In the genomic region with DNA sequence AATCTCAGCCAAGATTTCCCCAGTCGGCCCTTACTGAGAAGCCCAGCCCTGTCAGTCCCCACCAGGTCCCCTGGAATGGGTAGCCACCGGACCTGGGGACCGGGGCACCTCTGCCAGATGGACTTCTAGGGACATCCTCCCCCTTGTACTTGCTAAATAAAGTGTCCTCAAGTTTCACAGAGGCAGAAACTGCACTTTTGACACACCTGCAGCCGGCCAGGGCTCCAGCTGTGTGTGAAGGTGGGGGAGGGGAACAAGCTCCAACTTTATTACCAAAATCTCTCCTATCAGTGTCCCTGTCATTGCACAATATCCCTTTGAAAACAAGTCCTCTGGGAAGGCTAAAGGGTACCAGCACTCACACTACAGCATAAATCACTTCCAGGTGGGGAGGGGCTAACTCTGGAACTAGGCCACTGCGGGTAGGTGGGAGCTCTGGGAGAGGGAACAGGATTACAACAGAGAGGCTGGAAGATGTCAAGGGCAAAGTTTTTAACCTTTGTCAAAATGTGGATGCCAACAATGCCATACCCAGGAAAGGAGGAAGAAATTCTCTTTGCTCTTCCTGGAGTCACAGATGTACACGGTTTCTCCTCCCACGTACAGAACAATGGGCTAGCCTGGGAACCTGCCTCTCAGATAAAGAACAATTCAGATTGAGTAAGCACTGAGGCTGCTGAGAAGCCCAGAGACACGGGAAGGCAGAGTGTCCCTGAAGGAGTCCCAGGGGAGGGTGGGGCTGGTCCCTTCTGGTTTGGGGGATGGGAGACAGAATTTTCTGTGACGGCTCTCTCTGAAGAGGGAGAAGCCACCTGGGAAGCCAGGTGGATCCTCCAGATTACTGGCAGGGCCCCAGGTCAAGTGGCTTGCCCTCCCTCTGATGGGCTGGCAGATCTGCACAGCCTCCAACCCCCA, we compare ENCODE assay signal across 1 cellular context.
TF ChIP-seq lines count a peak whose summit lies in the region.

No MANE protein-coding gene starts in this region.

TF ChIP-seq in HepG2, 621 proteins besides CTCF, POLR2A, EP300 and RAD21 (continued from another document and continues in another):
- TF ChIP-seq, protein P1, sequence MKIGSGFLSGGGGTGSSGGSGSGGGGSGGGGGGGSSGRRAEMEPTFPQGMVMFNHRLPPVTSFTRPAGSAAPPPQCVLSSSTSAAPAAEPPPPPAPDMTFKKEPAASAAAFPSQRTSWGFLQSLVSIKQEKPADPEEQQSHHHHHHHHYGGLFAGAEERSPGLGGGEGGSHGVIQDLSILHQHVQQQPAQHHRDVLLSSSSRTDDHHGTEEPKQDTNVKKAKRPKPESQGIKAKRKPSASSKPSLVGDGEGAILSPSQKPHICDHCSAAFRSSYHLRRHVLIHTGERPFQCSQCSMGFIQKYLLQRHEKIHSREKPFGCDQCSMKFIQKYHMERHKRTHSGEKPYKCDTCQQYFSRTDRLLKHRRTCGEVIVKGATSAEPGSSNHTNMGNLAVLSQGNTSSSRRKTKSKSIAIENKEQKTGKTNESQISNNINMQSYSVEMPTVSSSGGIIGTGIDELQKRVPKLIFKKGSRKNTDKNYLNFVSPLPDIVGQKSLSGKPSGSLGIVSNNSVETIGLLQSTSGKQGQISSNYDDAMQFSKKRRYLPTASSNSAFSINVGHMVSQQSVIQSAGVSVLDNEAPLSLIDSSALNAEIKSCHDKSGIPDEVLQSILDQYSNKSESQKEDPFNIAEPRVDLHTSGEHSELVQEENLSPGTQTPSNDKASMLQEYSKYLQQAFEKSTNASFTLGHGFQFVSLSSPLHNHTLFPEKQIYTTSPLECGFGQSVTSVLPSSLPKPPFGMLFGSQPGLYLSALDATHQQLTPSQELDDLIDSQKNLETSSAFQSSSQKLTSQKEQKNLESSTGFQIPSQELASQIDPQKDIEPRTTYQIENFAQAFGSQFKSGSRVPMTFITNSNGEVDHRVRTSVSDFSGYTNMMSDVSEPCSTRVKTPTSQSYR (CRISPR knock-in tag; IDR thresholded peaks at IDR 0.05; ENCODE audit: borderline replicate concordance), result peak; percentile 98
- TF ChIP-seq TRIM24 (CRISPR knock-in tag; IDR thresholded peaks at IDR 0.05), result peak; percentile 68
- TF ChIP-seq PHF8 (CRISPR knock-in tag; IDR thresholded peaks at IDR 0.05), result peak; percentile 17; the same call in 1 of the 2 replicates
- peak; percentile 40 for TF ChIP-seq ASH2L (IDR thresholded peaks at IDR 0.05; ENCODE audit: insufficient read length, low read depth, low read length)
- TF ChIP-seq, protein P2, sequence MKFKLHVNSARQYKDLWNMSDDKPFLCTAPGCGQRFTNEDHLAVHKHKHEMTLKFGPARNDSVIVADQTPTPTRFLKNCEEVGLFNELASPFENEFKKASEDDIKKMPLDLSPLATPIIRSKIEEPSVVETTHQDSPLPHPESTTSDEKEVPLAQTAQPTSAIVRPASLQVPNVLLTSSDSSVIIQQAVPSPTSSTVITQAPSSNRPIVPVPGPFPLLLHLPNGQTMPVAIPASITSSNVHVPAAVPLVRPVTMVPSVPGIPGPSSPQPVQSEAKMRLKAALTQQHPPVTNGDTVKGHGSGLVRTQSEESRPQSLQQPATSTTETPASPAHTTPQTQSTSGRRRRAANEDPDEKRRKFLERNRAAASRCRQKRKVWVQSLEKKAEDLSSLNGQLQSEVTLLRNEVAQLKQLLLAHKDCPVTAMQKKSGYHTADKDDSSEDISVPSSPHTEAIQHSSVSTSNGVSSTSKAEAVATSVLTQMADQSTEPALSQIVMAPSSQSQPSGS (CRISPR knock-in tag; IDR thresholded peaks at IDR 0.05), result peak; percentile 66
- no peak for TF ChIP-seq NCOA5 (CRISPR knock-in tag; IDR thresholded peaks at IDR 0.05)
- TF ChIP-seq SNRNP70 (IDR thresholded peaks at IDR 0.05; ENCODE audit: low read depth, low read length), result no peak
- peak; percentile 80 for TF ChIP-seq ZMYM3 (CRISPR knock-in tag; IDR thresholded peaks at IDR 0.05)
- TF ChIP-seq ZNF256 (CRISPR knock-in tag; conservative IDR thresholded peaks at IDR 0.05), result no peak
- TF ChIP-seq HOXD1 (CRISPR knock-in tag; IDR thresholded peaks at IDR 0.05), result peak; percentile 72; the same call in 1 of the 2 replicates
- TF ChIP-seq DNMT1 (CRISPR knock-in tag; IDR thresholded peaks at IDR 0.05), result no peak
- TF ChIP-seq NR3C1 (CRISPR knock-in tag; IDR thresholded peaks at IDR 0.05), result no peak
- TF ChIP-seq FOXK2 (IDR thresholded peaks at IDR 0.05), result no peak
- TF ChIP-seq, protein P3, sequence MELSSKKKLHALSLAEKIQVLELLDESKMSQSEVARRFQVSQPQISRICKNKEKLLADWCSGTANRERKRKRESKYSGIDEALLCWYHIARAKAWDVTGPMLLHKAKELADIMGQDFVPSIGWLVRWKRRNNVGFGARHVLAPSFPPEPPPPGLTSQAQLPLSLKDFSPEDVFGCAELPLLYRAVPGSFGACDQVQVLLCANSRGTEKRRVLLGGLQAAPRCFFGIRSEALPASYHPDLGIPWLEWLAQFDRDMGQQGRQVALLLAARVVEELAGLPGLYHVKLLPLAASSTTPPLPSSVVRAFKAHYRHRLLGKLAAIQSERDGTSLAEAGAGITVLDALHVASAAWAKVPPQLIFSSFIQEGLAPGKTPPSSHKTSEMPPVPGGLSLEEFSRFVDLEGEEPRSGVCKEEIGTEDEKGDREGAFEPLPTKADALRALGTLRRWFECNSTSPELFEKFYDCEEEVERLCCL (CRISPR knock-in tag; IDR thresholded peaks at IDR 0.05; ENCODE audit: borderline replicate concordance), result no peak; the same call in 1 of the 2 replicates
- TF ChIP-seq ATF7-NPFF (CRISPR knock-in tag; IDR thresholded peaks at IDR 0.05; ENCODE audit: low read depth), result 0 out of 2 replicates have a peak, but pooled peaks have one; percentile 43
- TF ChIP-seq FOXA1 (IDR thresholded peaks at IDR 0.05), result no peak
- peak; percentile 43 for TF ChIP-seq FOXA1 (CRISPR knock-in tag; IDR thresholded peaks at IDR 0.05)
- TF ChIP-seq JARID2 (CRISPR knock-in tag; IDR thresholded peaks at IDR 0.05; ENCODE audit: insufficient replicate concordance), result no peak
- no peak for TF ChIP-seq MXD4 (CRISPR knock-in tag; IDR thresholded peaks at IDR 0.05)
- TF ChIP-seq AKAP8 (CRISPR knock-in tag; IDR thresholded peaks at IDR 0.05), result peak; percentile 57; the same call in 1 of the 2 replicates
- TF ChIP-seq ZFAT (CRISPR knock-in tag; conservative IDR thresholded peaks at IDR 0.05), result no peak
- TF ChIP-seq ZKSCAN5 (CRISPR knock-in tag; IDR thresholded peaks at IDR 0.05), result peak; percentile 17; the same call in 1 of the 2 replicates
- no peak for TF ChIP-seq ARHGAP35 (CRISPR knock-in tag; IDR thresholded peaks at IDR 0.05; ENCODE audit: borderline replicate concordance)
- peak; percentile 71; the same call in 1 of the 2 replicates for TF ChIP-seq POGZ (CRISPR knock-in tag; IDR thresholded peaks at IDR 0.05)
- TF ChIP-seq SP2 (CRISPR knock-in tag; IDR thresholded peaks at IDR 0.05), result no peak
- peak; percentile 77; the same call in 1 of the 2 replicates for TF ChIP-seq ZNF607 (CRISPR knock-in tag; IDR thresholded peaks at IDR 0.05; ENCODE audit: borderline replicate concordance)
- TF ChIP-seq FIP1L1 (IDR thresholded peaks at IDR 0.05; ENCODE audit: borderline replicate concordance, insufficient read depth, low read depth, low read length), result no peak
- TF ChIP-seq MIXL1 (CRISPR knock-in tag; IDR thresholded peaks at IDR 0.05), result peak; percentile 72
- no peak for TF ChIP-seq MTA3 (CRISPR knock-in tag; IDR thresholded peaks at IDR 0.05)
- TF ChIP-seq, protein P4, sequence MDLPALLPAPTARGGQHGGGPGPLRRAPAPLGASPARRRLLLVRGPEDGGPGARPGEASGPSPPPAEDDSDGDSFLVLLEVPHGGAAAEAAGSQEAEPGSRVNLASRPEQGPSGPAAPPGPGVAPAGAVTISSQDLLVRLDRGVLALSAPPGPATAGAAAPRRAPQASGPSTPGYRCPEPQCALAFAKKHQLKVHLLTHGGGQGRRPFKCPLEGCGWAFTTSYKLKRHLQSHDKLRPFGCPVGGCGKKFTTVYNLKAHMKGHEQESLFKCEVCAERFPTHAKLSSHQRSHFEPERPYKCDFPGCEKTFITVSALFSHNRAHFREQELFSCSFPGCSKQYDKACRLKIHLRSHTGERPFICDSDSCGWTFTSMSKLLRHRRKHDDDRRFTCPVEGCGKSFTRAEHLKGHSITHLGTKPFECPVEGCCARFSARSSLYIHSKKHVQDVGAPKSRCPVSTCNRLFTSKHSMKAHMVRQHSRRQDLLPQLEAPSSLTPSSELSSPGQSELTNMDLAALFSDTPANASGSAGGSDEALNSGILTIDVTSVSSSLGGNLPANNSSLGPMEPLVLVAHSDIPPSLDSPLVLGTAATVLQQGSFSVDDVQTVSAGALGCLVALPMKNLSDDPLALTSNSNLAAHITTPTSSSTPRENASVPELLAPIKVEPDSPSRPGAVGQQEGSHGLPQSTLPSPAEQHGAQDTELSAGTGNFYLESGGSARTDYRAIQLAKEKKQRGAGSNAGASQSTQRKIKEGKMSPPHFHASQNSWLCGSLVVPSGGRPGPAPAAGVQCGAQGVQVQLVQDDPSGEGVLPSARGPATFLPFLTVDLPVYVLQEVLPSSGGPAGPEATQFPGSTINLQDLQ (CRISPR knock-in tag; IDR thresholded peaks at IDR 0.05), result no peak
- no peak for TF ChIP-seq SRSF4 (IDR thresholded peaks at IDR 0.05; ENCODE audit: low read depth, low read length, poor library complexity, severe bottlenecking)
- TF ChIP-seq ZNF274 (CRISPR knock-in tag; IDR thresholded peaks at IDR 0.05), result no peak; the same call in 1 of the 2 replicates
- TF ChIP-seq ZNF616 (CRISPR knock-in tag; IDR thresholded peaks at IDR 0.05; ENCODE audit: low read depth), result no peak
- TF ChIP-seq, protein P5, sequence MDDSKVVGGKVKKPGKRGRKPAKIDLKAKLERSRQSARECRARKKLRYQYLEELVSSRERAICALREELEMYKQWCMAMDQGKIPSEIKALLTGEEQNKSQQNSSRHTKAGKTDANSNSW (CRISPR knock-in tag; IDR thresholded peaks at IDR 0.05; ENCODE audit: borderline replicate concordance), result no peak
- peak; percentile 56; the same call in 1 of the 2 replicates for TF ChIP-seq ZNF605 (CRISPR knock-in tag; IDR thresholded peaks at IDR 0.05)
- peak; percentile 68 for TF ChIP-seq ZNF331 (CRISPR knock-in tag; IDR thresholded peaks at IDR 0.05)
- TF ChIP-seq, protein P6, sequence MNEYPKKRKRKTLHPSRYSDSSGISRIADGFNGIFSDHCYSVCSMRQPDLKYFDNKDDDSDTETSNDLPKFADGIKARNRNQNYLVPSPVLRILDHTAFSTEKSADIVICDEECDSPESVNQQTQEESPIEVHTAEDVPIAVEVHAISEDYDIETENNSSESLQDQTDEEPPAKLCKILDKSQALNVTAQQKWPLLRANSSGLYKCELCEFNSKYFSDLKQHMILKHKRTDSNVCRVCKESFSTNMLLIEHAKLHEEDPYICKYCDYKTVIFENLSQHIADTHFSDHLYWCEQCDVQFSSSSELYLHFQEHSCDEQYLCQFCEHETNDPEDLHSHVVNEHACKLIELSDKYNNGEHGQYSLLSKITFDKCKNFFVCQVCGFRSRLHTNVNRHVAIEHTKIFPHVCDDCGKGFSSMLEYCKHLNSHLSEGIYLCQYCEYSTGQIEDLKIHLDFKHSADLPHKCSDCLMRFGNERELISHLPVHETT (CRISPR knock-in tag; conservative IDR thresholded peaks at IDR 0.05), result peak; percentile 47; the same call in 1 of the 2 replicates
- TF ChIP-seq, protein P7, sequence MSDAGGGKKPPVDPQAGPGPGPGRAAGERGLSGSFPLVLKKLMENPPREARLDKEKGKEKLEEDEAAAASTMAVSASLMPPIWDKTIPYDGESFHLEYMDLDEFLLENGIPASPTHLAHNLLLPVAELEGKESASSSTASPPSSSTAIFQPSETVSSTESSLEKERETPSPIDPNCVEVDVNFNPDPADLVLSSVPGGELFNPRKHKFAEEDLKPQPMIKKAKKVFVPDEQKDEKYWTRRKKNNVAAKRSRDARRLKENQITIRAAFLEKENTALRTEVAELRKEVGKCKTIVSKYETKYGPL (CRISPR knock-in tag; IDR thresholded peaks at IDR 0.05), result no peak
- TF ChIP-seq, protein P8, sequence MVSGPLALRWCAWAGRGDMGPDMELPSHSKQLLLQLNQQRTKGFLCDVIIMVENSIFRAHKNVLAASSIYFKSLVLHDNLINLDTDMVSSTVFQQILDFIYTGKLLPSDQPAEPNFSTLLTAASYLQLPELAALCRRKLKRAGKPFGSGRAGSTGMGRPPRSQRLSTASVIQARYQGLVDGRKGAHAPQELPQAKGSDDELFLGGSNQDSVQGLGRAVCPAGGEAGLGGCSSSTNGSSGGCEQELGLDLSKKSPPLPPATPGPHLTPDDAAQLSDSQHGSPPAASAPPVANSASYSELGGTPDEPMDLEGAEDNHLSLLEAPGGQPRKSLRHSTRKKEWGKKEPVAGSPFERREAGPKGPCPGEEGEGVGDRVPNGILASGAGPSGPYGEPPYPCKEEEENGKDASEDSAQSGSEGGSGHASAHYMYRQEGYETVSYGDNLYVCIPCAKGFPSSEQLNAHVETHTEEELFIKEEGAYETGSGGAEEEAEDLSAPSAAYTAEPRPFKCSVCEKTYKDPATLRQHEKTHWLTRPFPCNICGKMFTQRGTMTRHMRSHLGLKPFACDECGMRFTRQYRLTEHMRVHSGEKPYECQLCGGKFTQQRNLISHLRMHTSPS (CRISPR knock-in tag; IDR thresholded peaks at IDR 0.05; ENCODE audit: low read depth), result peak; percentile 76
- TF ChIP-seq KAT8 (CRISPR knock-in tag; IDR thresholded peaks at IDR 0.05), result peak; percentile 59
- no peak for TF ChIP-seq CHD2 (IDR thresholded peaks at IDR 0.05; ENCODE audit: low read depth, low read length)
- no peak for TF ChIP-seq HNRNPH1 (optimal IDR thresholded peaks at IDR 0.05; ENCODE audit: low read depth, low read length)
- TF ChIP-seq RBFOX2 (IDR thresholded peaks at IDR 0.05; ENCODE audit: low read depth, low read length), result no peak
- TF ChIP-seq, protein P9, sequence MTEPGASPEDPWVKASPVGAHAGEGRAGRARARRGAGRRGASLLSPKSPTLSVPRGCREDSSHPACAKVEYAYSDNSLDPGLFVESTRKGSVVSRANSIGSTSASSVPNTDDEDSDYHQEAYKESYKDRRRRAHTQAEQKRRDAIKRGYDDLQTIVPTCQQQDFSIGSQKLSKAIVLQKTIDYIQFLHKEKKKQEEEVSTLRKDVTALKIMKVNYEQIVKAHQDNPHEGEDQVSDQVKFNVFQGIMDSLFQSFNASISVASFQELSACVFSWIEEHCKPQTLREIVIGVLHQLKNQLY (CRISPR knock-in tag; IDR thresholded peaks at IDR 0.05), result no peak; the same call in 1 of the 2 replicates
- no peak for TF ChIP-seq SYNCRIP (IDR thresholded peaks at IDR 0.05; ENCODE audit: insufficient read depth, low read depth, low read length)
- no peak for TF ChIP-seq ZNF253 (CRISPR knock-in tag; IDR thresholded peaks at IDR 0.05; ENCODE audit: borderline replicate concordance)
- peak; percentile 62 for TF ChIP-seq TEAD3 (CRISPR knock-in tag; optimal IDR thresholded peaks at IDR 0.05; ENCODE audit: borderline replicate concordance)
- TF ChIP-seq ZNF124 (CRISPR knock-in tag; IDR thresholded peaks at IDR 0.05), result peak; percentile 48; the same call in 1 of the 2 replicates
- no peak for TF ChIP-seq ZNF160 (CRISPR knock-in tag; IDR thresholded peaks at IDR 0.05)
- no peak; the same call in 1 of the 2 replicates for TF ChIP-seq DR1 (CRISPR knock-in tag; IDR thresholded peaks at IDR 0.05)
- TF ChIP-seq, protein P10, sequence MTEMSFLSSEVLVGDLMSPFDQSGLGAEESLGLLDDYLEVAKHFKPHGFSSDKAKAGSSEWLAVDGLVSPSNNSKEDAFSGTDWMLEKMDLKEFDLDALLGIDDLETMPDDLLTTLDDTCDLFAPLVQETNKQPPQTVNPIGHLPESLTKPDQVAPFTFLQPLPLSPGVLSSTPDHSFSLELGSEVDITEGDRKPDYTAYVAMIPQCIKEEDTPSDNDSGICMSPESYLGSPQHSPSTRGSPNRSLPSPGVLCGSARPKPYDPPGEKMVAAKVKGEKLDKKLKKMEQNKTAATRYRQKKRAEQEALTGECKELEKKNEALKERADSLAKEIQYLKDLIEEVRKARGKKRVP (CRISPR knock-in tag; IDR thresholded peaks at IDR 0.05), result no peak
- TF ChIP-seq ZNF121 (CRISPR knock-in tag; IDR thresholded peaks at IDR 0.05), result no peak
- no peak for TF ChIP-seq REL (CRISPR knock-in tag; conservative IDR thresholded peaks at IDR 0.05)
- no peak for TF ChIP-seq ZFP37 (CRISPR knock-in tag; IDR thresholded peaks at IDR 0.05; ENCODE audit: borderline replicate concordance)
- no peak for TF ChIP-seq ZNF672 (CRISPR knock-in tag; IDR thresholded peaks at IDR 0.05)
